Comparison of ENCODE assay signal across 2 cellular contexts in genomic region chr4:113998026-113998425, GRCh38.
TF ChIP-seq lines count a peak whose summit lies in the region.

No MANE protein-coding gene starts in this region.

TF ChIP-seq in IMR-90, 13 proteins besides CTCF, POLR2A, EP300 and RAD21:
- TF ChIP-seq, protein P1, sequence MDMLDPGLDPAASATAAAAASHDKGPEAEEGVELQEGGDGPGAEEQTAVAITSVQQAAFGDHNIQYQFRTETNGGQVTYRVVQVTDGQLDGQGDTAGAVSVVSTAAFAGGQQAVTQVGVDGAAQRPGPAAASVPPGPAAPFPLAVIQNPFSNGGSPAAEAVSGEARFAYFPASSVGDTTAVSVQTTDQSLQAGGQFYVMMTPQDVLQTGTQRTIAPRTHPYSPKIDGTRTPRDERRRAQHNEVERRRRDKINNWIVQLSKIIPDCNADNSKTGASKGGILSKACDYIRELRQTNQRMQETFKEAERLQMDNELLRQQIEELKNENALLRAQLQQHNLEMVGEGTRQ (IDR thresholded peaks at IDR 0.05; ENCODE audit: low read depth, low read length), result no peak
- TF ChIP-seq BHLHE40 (IDR thresholded peaks at IDR 0.05; ENCODE audit: low read depth, low read length) (no peak), RFX5 (IDR thresholded peaks at IDR 0.05; ENCODE audit: low read depth, low read length) (no peak), MAFK (IDR thresholded peaks at IDR 0.05; ENCODE audit: low read depth, low read length) (no peak), RCOR1 (IDR thresholded peaks at IDR 0.05; ENCODE audit: insufficient replicate concordance, low read length) (no peak), CHD1 (IDR thresholded peaks at IDR 0.05; ENCODE audit: low read depth, low read length) (no peak), MXI1 (IDR thresholded peaks at IDR 0.05; ENCODE audit: borderline replicate concordance, low read depth, low read length) (no peak), SMC3 (IDR thresholded peaks at IDR 0.05; ENCODE audit: low read depth, low read length) (no peak), CEBPB (IDR thresholded peaks at IDR 0.05; ENCODE audit: low read depth, low read length) (no peak), NFE2L2 (IDR thresholded peaks at IDR 0.05; ENCODE audit: low read depth, low read length) (no peak), FOS (IDR thresholded peaks at IDR 0.05; ENCODE audit: low read depth, low read length) (no peak), MAZ (IDR thresholded peaks at IDR 0.05; ENCODE audit: borderline replicate concordance, low read depth, low read length) (no peak)
- TF ChIP-seq, protein P2, sequence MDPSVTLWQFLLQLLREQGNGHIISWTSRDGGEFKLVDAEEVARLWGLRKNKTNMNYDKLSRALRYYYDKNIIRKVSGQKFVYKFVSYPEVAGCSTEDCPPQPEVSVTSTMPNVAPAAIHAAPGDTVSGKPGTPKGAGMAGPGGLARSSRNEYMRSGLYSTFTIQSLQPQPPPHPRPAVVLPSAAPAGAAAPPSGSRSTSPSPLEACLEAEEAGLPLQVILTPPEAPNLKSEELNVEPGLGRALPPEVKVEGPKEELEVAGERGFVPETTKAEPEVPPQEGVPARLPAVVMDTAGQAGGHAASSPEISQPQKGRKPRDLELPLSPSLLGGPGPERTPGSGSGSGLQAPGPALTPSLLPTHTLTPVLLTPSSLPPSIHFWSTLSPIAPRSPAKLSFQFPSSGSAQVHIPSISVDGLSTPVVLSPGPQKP (IDR thresholded peaks at IDR 0.05; ENCODE audit: borderline replicate concordance, low read depth, low read length), result no peak

TF ChIP-seq in WTC11, 78 proteins besides CTCF, POLR2A, EP300 and RAD21:
- TF ChIP-seq ZSCAN18 (CRISPR knock-in tag; IDR thresholded peaks at IDR 0.05) (no peak), ATF3 (CRISPR knock-in tag; conservative IDR thresholded peaks at IDR 0.05) (no peak), ATF2 (CRISPR knock-in tag; IDR thresholded peaks at IDR 0.05; ENCODE audit: borderline replicate concordance, low read depth) (no peak), USF1 (CRISPR knock-in tag; IDR thresholded peaks at IDR 0.05) (no peak), HMGA2 (CRISPR knock-in tag; IDR thresholded peaks at IDR 0.05) (no peak), MLX (CRISPR knock-in tag; IDR thresholded peaks at IDR 0.05) (no peak), IRF1 (CRISPR knock-in tag; IDR thresholded peaks at IDR 0.05) (no peak), EMX1 (CRISPR knock-in tag; IDR thresholded peaks at IDR 0.05) (no peak), MYBL2 (CRISPR knock-in tag; IDR thresholded peaks at IDR 0.05) (no peak), GABPB1 (CRISPR knock-in tag; IDR thresholded peaks at IDR 0.05) (no peak), SP1 (CRISPR knock-in tag; conservative IDR thresholded peaks at IDR 0.05) (no peak), ZNF396 (CRISPR knock-in tag; IDR thresholded peaks at IDR 0.05; ENCODE audit: borderline replicate concordance) (no peak), SMAD3 (CRISPR knock-in tag; IDR thresholded peaks at IDR 0.05; ENCODE audit: borderline replicate concordance) (no peak), NFATC4 (CRISPR knock-in tag; IDR thresholded peaks at IDR 0.05) (no peak), ETV6 (CRISPR knock-in tag; IDR thresholded peaks at IDR 0.05) (no peak), GRHL2 (CRISPR knock-in tag; IDR thresholded peaks at IDR 0.05; ENCODE audit: insufficient replicate concordance, severe bottlenecking) (no peak), FOXK1 (CRISPR knock-in tag; IDR thresholded peaks at IDR 0.05) (no peak), CBFB (CRISPR knock-in tag; IDR thresholded peaks at IDR 0.05; ENCODE audit: low read depth) (no peak)
- TF ChIP-seq, protein P3, sequence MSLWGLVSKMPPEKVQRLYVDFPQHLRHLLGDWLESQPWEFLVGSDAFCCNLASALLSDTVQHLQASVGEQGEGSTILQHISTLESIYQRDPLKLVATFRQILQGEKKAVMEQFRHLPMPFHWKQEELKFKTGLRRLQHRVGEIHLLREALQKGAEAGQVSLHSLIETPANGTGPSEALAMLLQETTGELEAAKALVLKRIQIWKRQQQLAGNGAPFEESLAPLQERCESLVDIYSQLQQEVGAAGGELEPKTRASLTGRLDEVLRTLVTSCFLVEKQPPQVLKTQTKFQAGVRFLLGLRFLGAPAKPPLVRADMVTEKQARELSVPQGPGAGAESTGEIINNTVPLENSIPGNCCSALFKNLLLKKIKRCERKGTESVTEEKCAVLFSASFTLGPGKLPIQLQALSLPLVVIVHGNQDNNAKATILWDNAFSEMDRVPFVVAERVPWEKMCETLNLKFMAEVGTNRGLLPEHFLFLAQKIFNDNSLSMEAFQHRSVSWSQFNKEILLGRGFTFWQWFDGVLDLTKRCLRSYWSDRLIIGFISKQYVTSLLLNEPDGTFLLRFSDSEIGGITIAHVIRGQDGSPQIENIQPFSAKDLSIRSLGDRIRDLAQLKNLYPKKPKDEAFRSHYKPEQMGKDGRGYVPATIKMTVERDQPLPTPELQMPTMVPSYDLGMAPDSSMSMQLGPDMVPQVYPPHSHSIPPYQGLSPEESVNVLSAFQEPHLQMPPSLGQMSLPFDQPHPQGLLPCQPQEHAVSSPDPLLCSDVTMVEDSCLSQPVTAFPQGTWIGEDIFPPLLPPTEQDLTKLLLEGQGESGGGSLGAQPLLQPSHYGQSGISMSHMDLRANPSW (CRISPR knock-in tag; conservative IDR thresholded peaks at IDR 0.05; ENCODE audit: low read depth), result no peak
- TF ChIP-seq, protein P4, sequence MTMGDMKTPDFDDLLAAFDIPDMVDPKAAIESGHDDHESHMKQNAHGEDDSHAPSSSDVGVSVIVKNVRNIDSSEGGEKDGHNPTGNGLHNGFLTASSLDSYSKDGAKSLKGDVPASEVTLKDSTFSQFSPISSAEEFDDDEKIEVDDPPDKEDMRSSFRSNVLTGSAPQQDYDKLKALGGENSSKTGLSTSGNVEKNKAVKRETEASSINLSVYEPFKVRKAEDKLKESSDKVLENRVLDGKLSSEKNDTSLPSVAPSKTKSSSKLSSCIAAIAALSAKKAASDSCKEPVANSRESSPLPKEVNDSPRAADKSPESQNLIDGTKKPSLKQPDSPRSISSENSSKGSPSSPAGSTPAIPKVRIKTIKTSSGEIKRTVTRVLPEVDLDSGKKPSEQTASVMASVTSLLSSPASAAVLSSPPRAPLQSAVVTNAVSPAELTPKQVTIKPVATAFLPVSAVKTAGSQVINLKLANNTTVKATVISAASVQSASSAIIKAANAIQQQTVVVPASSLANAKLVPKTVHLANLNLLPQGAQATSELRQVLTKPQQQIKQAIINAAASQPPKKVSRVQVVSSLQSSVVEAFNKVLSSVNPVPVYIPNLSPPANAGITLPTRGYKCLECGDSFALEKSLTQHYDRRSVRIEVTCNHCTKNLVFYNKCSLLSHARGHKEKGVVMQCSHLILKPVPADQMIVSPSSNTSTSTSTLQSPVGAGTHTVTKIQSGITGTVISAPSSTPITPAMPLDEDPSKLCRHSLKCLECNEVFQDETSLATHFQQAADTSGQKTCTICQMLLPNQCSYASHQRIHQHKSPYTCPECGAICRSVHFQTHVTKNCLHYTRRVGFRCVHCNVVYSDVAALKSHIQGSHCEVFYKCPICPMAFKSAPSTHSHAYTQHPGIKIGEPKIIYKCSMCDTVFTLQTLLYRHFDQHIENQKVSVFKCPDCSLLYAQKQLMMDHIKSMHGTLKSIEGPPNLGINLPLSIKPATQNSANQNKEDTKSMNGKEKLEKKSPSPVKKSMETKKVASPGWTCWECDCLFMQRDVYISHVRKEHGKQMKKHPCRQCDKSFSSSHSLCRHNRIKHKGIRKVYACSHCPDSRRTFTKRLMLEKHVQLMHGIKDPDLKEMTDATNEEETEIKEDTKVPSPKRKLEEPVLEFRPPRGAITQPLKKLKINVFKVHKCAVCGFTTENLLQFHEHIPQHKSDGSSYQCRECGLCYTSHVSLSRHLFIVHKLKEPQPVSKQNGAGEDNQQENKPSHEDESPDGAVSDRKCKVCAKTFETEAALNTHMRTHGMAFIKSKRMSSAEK (CRISPR knock-in tag; IDR thresholded peaks at IDR 0.05; ENCODE audit: borderline replicate concordance), result no peak
